14 cellular contexts compared by ENCODE assay signal in the genomic region with DNA sequence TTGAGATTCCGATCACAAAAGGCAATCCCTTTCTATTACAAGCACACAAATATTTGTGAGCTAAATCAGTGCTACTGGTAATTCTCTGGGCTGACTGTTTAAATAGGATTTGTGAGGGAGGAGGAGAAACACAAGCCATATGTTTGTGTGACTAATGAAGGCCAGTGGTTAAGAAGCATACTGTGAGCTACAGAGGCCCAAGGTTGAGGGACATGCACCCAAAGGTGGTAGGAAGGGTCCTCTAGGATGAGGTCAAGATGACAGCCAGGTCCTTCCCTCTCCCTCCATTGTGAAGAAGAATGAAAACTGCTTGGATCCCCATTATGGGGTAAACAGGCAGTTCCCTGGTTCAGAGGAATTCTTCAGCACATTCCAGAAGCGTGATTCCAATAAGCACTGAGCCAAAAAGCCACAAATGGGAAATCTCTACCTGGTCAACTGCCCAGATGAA.
A peak's percentile ranks its signal among the peaks of the same experiment; 100 is the strongest.
DNase-seq lines count a peak whose midpoint lies in the region; ATAC-seq, FAIRE-seq and TF ChIP-seq lines count a peak whose summit lies in the region.
"Had no signal": no experiment of that assay in that cellular context is flagged by ENCODE, and none has a peak within 500 bp of the region (broad histone marks: within the 10 kb centered on the region; RNA-seq: fewer than 3 reads in every experiment).

No MANE protein-coding gene starts in this region.

- H3K4me3 ChIP-seq in bronchial epithelial cell (ENCODE audit: low read depth, low read length), result no peak overlapping the region
- no peak overlapping the region for H3K4me3 ChIP-seq in kidney epithelial cell (ENCODE audit: low read depth, low read length)
- H3K4me3 ChIP-seq: PC-9 had no signal

- DNase-seq in AG08396 (ENCODE audit: low spot score) (peak; percentile 22), HT1080 (ENCODE audit: low read depth) (peak; percentile 76), bronchial epithelial cell (ENCODE audit: low read depth) (peak; percentile 73), kidney epithelial cell (ENCODE audit: low read depth) (peak; percentile 78), NCI-H524 (lab: John Stamatoyannopoulos, UW) (no peak)
- DNase-seq: BE2C; head of caudate nucleus; NCI-H345; stimulated activated CD4-positive, alpha-beta T cell treated with anti-CD3 and anti-CD28 coated beads, Interleukin-1b, Interleukin-23, amount 100 ng/mL, for 48 hours; T-helper 9 cell had no signal

- no peaks in the 10 kb centered on the region for H3K27me3 ChIP-seq in bronchial epithelial cell (ENCODE audit: control insufficient read depth, insufficient read depth, low read length)
- H3K27me3 ChIP-seq in kidney epithelial cell (ENCODE audit: control insufficient read depth, insufficient read depth, low read length), result no peaks in the 10 kb centered on the region
- H3K27me3 ChIP-seq: BE2C had no signal

- no peak for ATAC-seq in GM21576 (IDR thresholded peaks at IDR 0.05; ENCODE audit: unreplicated experiment)
- ATAC-seq in GM18868 (IDR thresholded peaks at IDR 0.05; ENCODE audit: unreplicated experiment), result no peak
- ATAC-seq in GM18909 (IDR thresholded peaks at IDR 0.05; ENCODE audit: poor library complexity, unreplicated experiment), result no peak

- FAIRE-seq in bronchial epithelial cell (lab: Jason Lieb, UNC), result no peak

- H3K36me3 ChIP-seq in bronchial epithelial cell (ENCODE audit: control insufficient read depth, insufficient read depth, low read length), result no peaks in the 10 kb centered on the region
- H3K36me3 ChIP-seq in kidney epithelial cell (ENCODE audit: control insufficient read depth, insufficient read depth, low read length), result no peaks in the 10 kb centered on the region
- H3K36me3 ChIP-seq: BE2C had no signal

- TF ChIP-seq CTCF in bronchial epithelial cell (IDR thresholded peaks at IDR 0.05; ENCODE audit: insufficient read depth, low read length, severe bottlenecking) (no peak), kidney epithelial cell (IDR thresholded peaks at IDR 0.05; ENCODE audit: insufficient read depth, low read length, poor library complexity, severe bottlenecking) (no peak)

Comparison
In these comparisons a context has a peak if more than half of its experiments do, and no peak if none do; other contexts are left out.
1. DNase-seq: peak in AG08396 (single experiment), HT1080 (single experiment), bronchial epithelial cell (single experiment) and kidney epithelial cell (single experiment); none in NCI-H524 (0 of 2).